8 cellular contexts compared by ENCODE assay signal in the genomic region with DNA sequence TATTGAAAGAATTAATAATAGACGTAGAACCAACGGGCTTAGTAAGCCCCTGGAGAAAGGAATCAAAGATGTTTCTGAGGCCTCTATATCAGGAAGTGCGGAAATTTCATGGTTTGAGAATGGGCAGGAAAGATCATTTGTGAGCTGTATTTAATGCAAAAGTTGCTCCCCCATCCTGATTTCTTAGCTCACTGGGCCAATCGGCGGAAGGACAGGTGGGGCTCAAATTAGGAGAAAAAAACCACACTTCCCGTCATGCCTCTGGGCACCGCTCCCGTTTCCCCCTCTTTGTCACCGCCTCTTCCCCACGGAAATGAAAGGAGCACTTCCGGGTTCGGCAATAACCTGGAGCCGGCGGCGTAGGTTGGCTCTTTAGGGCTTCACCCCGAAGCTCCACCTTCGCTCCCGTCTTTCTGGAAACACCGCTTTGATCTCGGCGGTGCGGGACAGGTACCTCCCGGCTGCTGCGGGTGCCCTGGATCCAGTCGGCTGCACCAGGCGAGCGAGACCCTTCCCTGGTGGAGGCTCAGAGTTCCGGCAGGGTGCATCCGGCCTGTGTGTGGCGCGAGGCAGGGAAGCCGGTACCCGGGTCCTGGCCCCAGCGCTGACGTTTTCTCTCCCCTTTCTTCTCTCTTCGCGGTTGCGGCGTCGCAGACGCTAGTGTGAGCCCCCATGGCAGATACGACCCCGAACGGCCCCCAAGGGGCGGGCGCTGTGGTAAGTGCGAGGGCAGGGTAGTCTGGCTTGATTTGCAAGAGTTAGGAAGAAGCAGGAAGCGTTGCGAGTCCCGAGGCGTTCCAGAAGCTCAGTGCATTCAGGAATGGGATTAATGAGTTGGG. TPM values are rescaled to one million over a fixed set of nuclear protein-coding genes. Genes with fewer than 3 reads are reported as not detected.
DNase-seq lines count a peak whose midpoint lies in the region; ATAC-seq, FAIRE-seq and TF ChIP-seq lines count a peak whose summit lies in the region.

A gene with protein sequence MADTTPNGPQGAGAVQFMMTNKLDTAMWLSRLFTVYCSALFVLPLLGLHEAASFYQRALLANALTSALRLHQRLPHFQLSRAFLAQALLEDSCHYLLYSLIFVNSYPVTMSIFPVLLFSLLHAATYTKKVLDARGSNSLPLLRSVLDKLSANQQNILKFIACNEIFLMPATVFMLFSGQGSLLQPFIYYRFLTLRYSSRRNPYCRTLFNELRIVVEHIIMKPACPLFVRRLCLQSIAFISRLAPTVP (plus strand): TSS at position 617 of the 839 bp plus-strand sequence. CDS start 56 bp downstream, at position 673.

- peak; percentile 84 for FAIRE-seq in urothelium cell line (lab: Jason Lieb, UNC)

- H3K4me3 ChIP-seq in psoas muscle, result peak within 1 kb of the TSS; percentile 92

- TF ChIP-seq CTCF in psoas muscle (IDR thresholded peaks at IDR 0.05), result peak; percentile 29

- H3K36me3 ChIP-seq in psoas muscle (ENCODE audit: insufficient read depth in 1 of 2, low read depth in 1 of 2), result peaks cover 0 to 18% of the 10 kb centered on the region in 2 donors

- no peaks in the 10 kb centered on the region for H3K36me3 Mint-ChIP-seq in T-helper 17 cell (ENCODE audit: low read depth)

- ATAC-seq in HG02885 (IDR thresholded peaks at IDR 0.05; ENCODE audit: poor library complexity, unreplicated experiment) (peak; percentile 94), T-helper 17 cell (peak; percentile 94), left ventricle myocardium superior (peak; percentile 98), psoas muscle (peak; percentile 93 to 99 (median 96))

- no peaks in the 10 kb centered on the region for H3K27me3 ChIP-seq in psoas muscle (ENCODE audit: insufficient read depth in 3 of 3, low read length in 2 of 3)

- H3K9me3 ChIP-seq in T-helper 17 cell (ENCODE audit: control insufficient read depth, low read length, poor library complexity, severe bottlenecking), result no peaks in the 10 kb centered on the region
- H3K9me3 ChIP-seq in psoas muscle, result no peaks in the 10 kb centered on the region

- H3K4me3 Mint-ChIP-seq in T-helper 17 cell, result peak within 1 kb of the TSS; percentile 94

- intact Hi-C loops in left ventricle myocardium superior (cut with micrococcal nuclease) (no loop called here), psoas muscle (cut with DNase I) (loop anchor here in 1 of 2 donors (2.0 kb wide), 1 partner anchor 56 kb away; a partner anchor contains a TSS)

- H3K27ac ChIP-seq in psoas muscle, result peak within 1 kb of the TSS; percentile 87

- WGBS in psoas muscle, 3 donors, result 4 to 5% (median 4%) methylated on average over 49 to 51 of the region's 51 CpGs

- peaks cover 27% of the 10 kb centered on the region for H3K4me1 Mint-ChIP-seq in T-helper 17 cell

- peak within 1 kb of the TSS; percentile 97 for H3K27ac Mint-ChIP-seq in T-helper 17 cell

- H3K4me1 ChIP-seq in psoas muscle, result peaks cover 34% of the 10 kb centered on the region

- H3K27me3 Mint-ChIP-seq in T-helper 17 cell, result no peaks in the 10 kb centered on the region

- peak; percentile 81 for TF ChIP-seq POLR2A in GM15510 (IDR thresholded peaks at IDR 0.05; ENCODE audit: borderline replicate concordance, extremely low read depth, insufficient read length)

- DNase-seq in NCI-H1694 treated with DMSO at 0.1 percent for 48 hours (lab: John Stamatoyannopoulos, UW), result peak; percentile 80
- peak; percentile 44 to 63 (median 48) for DNase-seq in T-helper 17 cell
- DNase-seq in amygdala (lab: John Stamatoyannopoulos, UW), result peak; percentile 10 to 90 (median 77)
- peak; percentile 90 for DNase-seq in left ventricle myocardium superior
- peak; percentile 85 to 91 for DNase-seq in psoas muscle
- DNase-seq in urothelium cell line (ENCODE audit: low spot score), result peak; percentile 94

RNA-seq across cellular contexts. Expression of the gene that starts here (rescaled TPM):
- total RNA-seq in T-helper 17 cell (10 to 100 TPM; 26.1 to 29.5 TPM), left ventricle myocardium superior (21.8 TPM), psoas muscle (10 to 100 TPM; 24.2 to 39.2 (median 28.8) TPM)
- polyA plus RNA-seq in psoas muscle, result 10 to 100 TPM in 2 of 3 donors, 1 to 10 TPM in 1; 6.8 to 20.5 (median 16.2) TPM

Comparison
In these comparisons a context has a peak if more than half of its experiments do, and no peak if none do; other contexts are left out.
1. Peak in every context shown above with its lines: DNase-seq, ATAC-seq, H3K4me3 ChIP-seq and H3K27ac ChIP-seq.